ENCODE assay signal across 1 cellular context in genomic region chr1:109263597-109264378, GRCh38.
TF ChIP-seq lines count a peak whose summit lies in the region.

No MANE protein-coding gene starts in this region.

TF ChIP-seq in GM12878, 131 proteins besides CTCF, POLR2A, EP300 and RAD21:
- TF ChIP-seq ZNF622 (IDR thresholded peaks at IDR 0.05) (no peak), SUZ12 (IDR thresholded peaks at IDR 0.05; ENCODE audit: unreplicated experiment) (no peak), ZBTB33 (IDR thresholded peaks at IDR 0.05) (peak; percentile 97), KAT2A (conservative IDR thresholded peaks at IDR 0.05; ENCODE audit: control insufficient read depth, low read depth, low read length) (no peak), SMC3 (IDR thresholded peaks at IDR 0.05; ENCODE audit: borderline replicate concordance, low read length) (peak; percentile 90), BHLHE40 (IDR thresholded peaks at IDR 0.05; ENCODE audit: borderline replicate concordance in 1 of 2, low read depth in 2 of 2, low read length in 1 of 2) (peak; percentile 76 to 80; a peak in 3 of 4 replicates), IRF4 (IDR thresholded peaks at IDR 0.05; ENCODE audit: low read depth, low read length) (no peak), EGR1 (IDR thresholded peaks at IDR 0.05; ENCODE audit: borderline replicate concordance in 1 of 2, low read depth in 2 of 2, low read length in 2 of 2) (no peak), CREM (IDR thresholded peaks at IDR 0.05; ENCODE audit: low read depth) (peak; percentile 35; the same call in 1 of the 2 replicates), GATAD2B (conservative IDR thresholded peaks at IDR 0.05; ENCODE audit: low read depth) (0 out of 2 replicates have a peak, but pooled peaks have one; percentile 53), YY1 (IDR thresholded peaks at IDR 0.05; ENCODE audit: low read depth, low read length) (peak; percentile 82), SMARCA5 (IDR thresholded peaks at IDR 0.05) (peak; percentile 61; the same call in 1 of the 2 replicates), MAX (IDR thresholded peaks at IDR 0.05; ENCODE audit: low read depth, low read length) (0 out of 2 replicates have a peak, but pooled peaks have one; percentile 38)
